Comparison of ENCODE assay signal across 13 cellular contexts in genomic region chrX:10121787-10122186, GRCh38. TPM values are rescaled to one million over a fixed set of nuclear protein-coding genes. Genes with fewer than 3 reads are reported as not detected.
DNase-seq lines count a peak whose midpoint lies in the region; ATAC-seq, FAIRE-seq and TF ChIP-seq lines count a peak whose summit lies in the region.
"Had no signal": no experiment of that assay in that cellular context is flagged by ENCODE, and none has a peak within 500 bp of the region (broad histone marks: within the 10 kb centered on the region; RNA-seq: fewer than 3 reads in every experiment).

No MANE protein-coding gene starts in this region.

- no peak overlapping the region for H4K91ac ChIP-seq in H9 (ENCODE audit: insufficient read length, low read depth, low read length)

- WGBS in H9 (ENCODE audit: extremely low coverage, insufficient read length, low lambda C conversion rate): no CpG with 5 or more reads among the region's 9 CpGs

- no peak overlapping the region for H3K9ac ChIP-seq in H9 (ENCODE audit: extremely low read depth, insufficient read length, low read length)
- H3K9ac ChIP-seq: parathyroid adenoma had no signal

- no peak overlapping the region for H2BK120ac ChIP-seq in H9 (ENCODE audit: low read depth, low read length, poor library complexity, severe bottlenecking)

- H3K4me3 Mint-ChIP-seq in progenitor cell of endocrine pancreas (ENCODE audit: low read depth) (no peak overlapping the region), H9 (no peak overlapping the region; a peak in 1 of 5 replicates)
- H3K4me3 Mint-ChIP-seq: T-cell had no signal

- H3K27ac Mint-ChIP-seq in progenitor cell of endocrine pancreas: no peak overlapping the region
- H3K27ac Mint-ChIP-seq in H9: no peak overlapping the region
- H3K27ac Mint-ChIP-seq: activated naive CD4-positive, alpha-beta T cell treated with anti-CD3 and anti-CD28 coated beads, Interleukin-2, amount 50 U/mL, for 72 hours; T-cell had no signal

- no peak overlapping the region for H2BK12ac ChIP-seq in H9 (ENCODE audit: insufficient read length, low read depth, low read length)

- no peak overlapping the region for H3K18ac ChIP-seq in H9 (ENCODE audit: insufficient read length, low read depth, low read length)

- no peak overlapping the region for H2BK15ac ChIP-seq in H9 (ENCODE audit: low read depth, low read length)

- no peaks in the 10 kb centered on the region for H3K4me1 Mint-ChIP-seq in progenitor cell of endocrine pancreas (ENCODE audit: low read depth)
- H3K4me1 Mint-ChIP-seq in H9: no peaks in the 10 kb centered on the region; a peak in 1 of 4 replicates

- no peak overlapping the region for H3K4me3 ChIP-seq in fibroblast of villous mesenchyme (ENCODE audit: low read depth, low read length)

- H3K4me2 ChIP-seq in H9 (ENCODE audit: insufficient read depth, insufficient read length, low read length): no peak overlapping the region

- H3K23ac ChIP-seq in H9 (ENCODE audit: insufficient read length, low read depth, low read length): no peak overlapping the region

- no peak overlapping the region for H3K56ac ChIP-seq in H9 (ENCODE audit: insufficient read length, low read depth, low read length)

- no peak overlapping the region for H2BK20ac ChIP-seq in H9 (ENCODE audit: low read depth, low read length, poor library complexity, severe bottlenecking)

- H2BK5ac ChIP-seq in H9 (ENCODE audit: insufficient read length, low read length): no peak overlapping the region

- no peak overlapping the region for H3K27ac ChIP-seq in H9 (ENCODE audit: insufficient read length, low read depth, low read length)
- H3K27ac ChIP-seq: parathyroid adenoma had no signal

- no peak overlapping the region for H3K14ac ChIP-seq in H9 (ENCODE audit: insufficient read depth, low read length)

- H3T11ph ChIP-seq in H9 (ENCODE audit: low read length): no peak overlapping the region

- no peak overlapping the region for H2AFZ ChIP-seq in H9 (ENCODE audit: low read length)
- H2AFZ ChIP-seq: parathyroid adenoma had no signal

- DNase-seq in GM18507 (ENCODE audit: extremely low spot score, insufficient read length, low read depth) (no peak), fibroblast of villous mesenchyme (ENCODE audit: low read depth) (peak; percentile 5), kidney tubule cell (ENCODE audit: low spot score) (no peak), progenitor cell of endocrine pancreas (ENCODE audit: low spot score, unreplicated experiment) (no peak), NCI-H1436 (lab: John Stamatoyannopoulos, UW) (no peak), H9 (no peak)
- DNase-seq: DMS79, foreskin melanocyte had no signal

- H3K27me3 ChIP-seq in H9 (ENCODE audit: insufficient read depth, low read length): no peaks in the 10 kb centered on the region

- H3K23me2 ChIP-seq in H9 (ENCODE audit: insufficient read length, low read depth, low read length, poor library complexity, severe bottlenecking): no peaks in the 10 kb centered on the region

- TF ChIP-seq CTCF in fibroblast of villous mesenchyme (IDR thresholded peaks at IDR 0.05; ENCODE audit: insufficient read depth, low read depth, low read length) (no peak), progenitor cell of endocrine pancreas (IDR thresholded peaks at IDR 0.05; ENCODE audit: unreplicated experiment) (no peak), H9 (conservative IDR thresholded peaks at IDR 0.05) (no peak)

- no peaks in the 10 kb centered on the region for H3K79me2 ChIP-seq in H9 (ENCODE audit: insufficient read depth, low read length)
- H3K79me2 ChIP-seq: parathyroid adenoma had no signal

- H3K4me1 ChIP-seq in H9 (ENCODE audit: insufficient read depth, low read length): no peaks in the 10 kb centered on the region
- H3K4me1 ChIP-seq: parathyroid adenoma had no signal

- no peak overlapping the region for H3K4ac ChIP-seq in H9 (ENCODE audit: low read depth, low read length)

- no peak overlapping the region for H4K8ac ChIP-seq in H9 (replicated peaks; ENCODE audit: insufficient read length, low read depth, low read length)

- FAIRE-seq in GM18507 (lab: Jason Lieb, UNC): peak; percentile 73

- H3K9me3 Mint-ChIP-seq in progenitor cell of endocrine pancreas (ENCODE audit: low read depth) (peaks cover 46% of the 10 kb centered on the region), H9 (peaks cover 82 to 84% of the 10 kb centered on the region in 2 experiments)
- H3K9me3 Mint-ChIP-seq: activated naive CD4-positive, alpha-beta T cell treated with anti-CD3 and anti-CD28 coated beads, Interleukin-2, amount 50 U/mL, for 72 hours; T-cell had no signal

- H4K20me1 ChIP-seq in H9 (ENCODE audit: control insufficient read depth, insufficient read depth, insufficient read length): no peaks in the 10 kb centered on the region

- ATAC-seq in GM21576 (IDR thresholded peaks at IDR 0.05; ENCODE audit: unreplicated experiment): peak; percentile 76
- peak; percentile 68 for ATAC-seq in HG03558 (IDR thresholded peaks at IDR 0.05; ENCODE audit: extremely low read depth, unreplicated experiment)
- ATAC-seq: activated naive CD4-positive, alpha-beta T cell treated with anti-CD3 and anti-CD28 coated beads, Interleukin-2, amount 50 U/mL, for 72 hours; T-cell had no signal

- H3K9me3 ChIP-seq in H9 (ENCODE audit: control insufficient read depth, low read depth, low read length): peaks cover 42% of the 10 kb centered on the region

- H2AK5ac ChIP-seq in H9 (ENCODE audit: insufficient read length, low read length): no peak overlapping the region

- H3K36me3 Mint-ChIP-seq in progenitor cell of endocrine pancreas (ENCODE audit: insufficient read depth) (peaks cover 52% of the 10 kb centered on the region), H9 (ENCODE audit: insufficient read depth in 1 of 3, low read depth in 3 of 3) (peaks cover 74 to 86% (median 82%) of the 10 kb centered on the region in 3 experiments)
- H3K36me3 Mint-ChIP-seq: activated naive CD4-positive, alpha-beta T cell treated with anti-CD3 and anti-CD28 coated beads, Interleukin-2, amount 50 U/mL, for 72 hours had no signal

- H3K27me3 Mint-ChIP-seq in progenitor cell of endocrine pancreas (no peaks in the 10 kb centered on the region), H9 (ENCODE audit: low read depth) (no peaks in the 10 kb centered on the region; the same call in 1 of the 2 replicates)
- H3K27me3 Mint-ChIP-seq: T-cell had no signal

- no peak overlapping the region for H4K5ac ChIP-seq in H9 (ENCODE audit: insufficient read length, low read depth, low read length)

- no peaks in the 10 kb centered on the region for H3K79me1 ChIP-seq in H9 (ENCODE audit: insufficient read depth, low read depth, low read length, poor library complexity, severe bottlenecking)

RNA-seq across cellular contexts. Expression of gene CLCN4, which starts 35.0 kb away (rescaled TPM):
- 1.3 and 2.3 TPM in 2 replicates for total RNA-seq in fibroblast of villous mesenchyme
- 14.1 and 15.2 TPM in 2 replicates for total RNA-seq in progenitor cell of endocrine pancreas
- 4.7 and 6.9 TPM in 2 replicates for total RNA-seq in H9 (2021)
- total RNA-seq: activated naive CD4-positive, alpha-beta T cell treated with anti-CD3 and anti-CD28 coated beads, Interleukin-2, amount 50 U/mL, for 72 hours had no signal
